ENCODE assay signal across 1 cellular context in the genomic region with DNA sequence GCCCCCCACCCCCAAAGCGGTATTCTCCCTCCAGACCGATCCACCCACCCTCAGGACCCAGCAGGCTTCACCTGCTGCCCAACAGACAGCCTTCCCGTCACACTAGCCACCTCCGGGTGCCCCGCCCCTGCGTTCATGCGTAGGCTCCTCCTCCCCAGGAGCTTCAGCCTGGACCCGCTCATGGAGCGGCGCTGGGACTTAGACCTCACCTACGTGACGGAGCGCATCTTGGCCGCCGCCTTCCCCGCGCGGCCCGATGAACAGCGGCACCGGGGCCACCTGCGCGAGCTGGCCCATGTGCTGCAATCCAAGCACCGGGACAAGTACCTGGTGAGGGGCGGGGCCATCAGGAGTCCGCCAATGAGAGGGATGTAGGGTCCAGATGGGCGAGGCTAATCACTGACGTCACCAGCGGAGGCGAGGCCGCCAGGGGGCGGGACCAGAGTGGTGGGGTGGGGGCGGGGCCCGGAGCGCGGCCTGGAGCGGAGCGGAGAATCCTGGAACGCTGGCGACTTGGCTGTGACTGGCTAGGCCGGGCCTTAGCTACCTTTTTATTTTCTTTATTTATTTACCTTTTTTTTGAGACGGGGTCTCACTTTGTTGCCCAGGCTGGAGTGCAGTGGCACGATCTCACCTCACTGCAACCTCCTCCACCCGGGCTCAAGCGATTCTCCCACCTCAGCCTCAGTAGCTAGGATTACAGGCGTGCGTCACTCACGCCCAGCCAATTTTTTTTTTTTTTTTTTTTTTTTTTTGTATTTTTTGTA.
TF ChIP-seq lines count a peak whose summit lies in the region.

No MANE protein-coding gene starts in this region.

TF ChIP-seq in K562, 482 proteins besides CTCF, POLR2A, EP300 and RAD21 (continued from another document and continues in another):
- TF ChIP-seq, protein P1, sequence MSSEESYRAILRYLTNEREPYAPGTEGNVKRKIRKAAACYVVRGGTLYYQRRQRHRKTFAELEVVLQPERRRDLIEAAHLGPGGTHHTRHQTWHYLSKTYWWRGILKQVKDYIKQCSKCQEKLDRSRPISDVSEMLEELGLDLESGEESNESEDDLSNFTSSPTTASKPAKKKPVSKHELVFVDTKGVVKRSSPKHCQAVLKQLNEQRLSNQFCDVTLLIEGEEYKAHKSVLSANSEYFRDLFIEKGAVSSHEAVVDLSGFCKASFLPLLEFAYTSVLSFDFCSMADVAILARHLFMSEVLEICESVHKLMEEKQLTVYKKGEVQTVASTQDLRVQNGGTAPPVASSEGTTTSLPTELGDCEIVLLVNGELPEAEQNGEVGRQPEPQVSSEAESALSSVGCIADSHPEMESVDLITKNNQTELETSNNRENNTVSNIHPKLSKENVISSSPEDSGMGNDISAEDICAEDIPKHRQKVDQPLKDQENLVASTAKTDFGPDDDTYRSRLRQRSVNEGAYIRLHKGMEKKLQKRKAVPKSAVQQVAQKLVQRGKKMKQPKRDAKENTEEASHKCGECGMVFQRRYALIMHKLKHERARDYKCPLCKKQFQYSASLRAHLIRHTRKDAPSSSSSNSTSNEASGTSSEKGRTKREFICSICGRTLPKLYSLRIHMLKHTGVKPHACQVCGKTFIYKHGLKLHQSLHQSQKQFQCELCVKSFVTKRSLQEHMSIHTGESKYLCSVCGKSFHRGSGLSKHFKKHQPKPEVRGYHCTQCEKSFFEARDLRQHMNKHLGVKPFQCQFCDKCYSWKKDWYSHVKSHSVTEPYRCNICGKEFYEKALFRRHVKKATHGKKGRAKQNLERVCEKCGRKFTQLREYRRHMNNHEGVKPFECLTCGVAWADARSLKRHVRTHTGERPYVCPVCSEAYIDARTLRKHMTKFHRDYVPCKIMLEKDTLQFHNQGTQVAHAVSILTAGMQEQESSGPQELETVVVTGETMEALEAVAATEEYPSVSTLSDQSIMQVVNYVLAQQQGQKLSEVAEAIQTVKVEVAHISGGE (CRISPR knock-in tag; IDR thresholded peaks at IDR 0.05): no peak
- TF ChIP-seq CXXC5 (CRISPR knock-in tag; IDR thresholded peaks at IDR 0.05) (peak; percentile 26; the same call in 1 of the 2 replicates), TAF1 (IDR thresholded peaks at IDR 0.05; ENCODE audit: control insufficient read depth, extremely low read depth, insufficient read depth, low read length, severe bottlenecking) (peak; percentile 37), CEBPG (CRISPR knock-in tag; IDR thresholded peaks at IDR 0.05) (no peak), CEBPG (tag; conservative IDR thresholded peaks at IDR 0.05 in 1 of 2, IDR thresholded peaks at IDR 0.05 in 1 of 2) (no peak), ZNF644 (tag; IDR thresholded peaks at IDR 0.05; ENCODE audit: low read depth) (no peak), STAG1 (CRISPR knock-in tag; IDR thresholded peaks at IDR 0.05; ENCODE audit: borderline replicate concordance) (no peak), ZNF212 (CRISPR knock-in tag; IDR thresholded peaks at IDR 0.05) (no peak), ZNF3 (CRISPR knock-in tag; IDR thresholded peaks at IDR 0.05) (no peak), TBL1XR1 (IDR thresholded peaks at IDR 0.05; ENCODE audit: low read length in 2 of 2) (no peak), NFE2L1 (tag; IDR thresholded peaks at IDR 0.05; ENCODE audit: borderline replicate concordance, low read depth) (no peak), PML (IDR thresholded peaks at IDR 0.05; ENCODE audit: low read length) (no peak), SNRNP70 (optimal IDR thresholded peaks at IDR 0.05; ENCODE audit: low read depth, low read length) (no peak), RBM25 (IDR thresholded peaks at IDR 0.05; ENCODE audit: low read depth, low read length, severe bottlenecking) (no peak), BMI1 (IDR thresholded peaks at IDR 0.05; ENCODE audit: low read length) (no peak), TBP (optimal IDR thresholded peaks at IDR 0.05; ENCODE audit: low read depth, low read length) (peak; percentile 43), ELF2 (CRISPR knock-in tag; IDR thresholded peaks at IDR 0.05) (no peak), DIDO1 (tag; IDR thresholded peaks at IDR 0.05; ENCODE audit: low read depth) (no peak), FOXP1 (CRISPR knock-in tag; IDR thresholded peaks at IDR 0.05) (no peak)
- TF ChIP-seq, protein P2, sequence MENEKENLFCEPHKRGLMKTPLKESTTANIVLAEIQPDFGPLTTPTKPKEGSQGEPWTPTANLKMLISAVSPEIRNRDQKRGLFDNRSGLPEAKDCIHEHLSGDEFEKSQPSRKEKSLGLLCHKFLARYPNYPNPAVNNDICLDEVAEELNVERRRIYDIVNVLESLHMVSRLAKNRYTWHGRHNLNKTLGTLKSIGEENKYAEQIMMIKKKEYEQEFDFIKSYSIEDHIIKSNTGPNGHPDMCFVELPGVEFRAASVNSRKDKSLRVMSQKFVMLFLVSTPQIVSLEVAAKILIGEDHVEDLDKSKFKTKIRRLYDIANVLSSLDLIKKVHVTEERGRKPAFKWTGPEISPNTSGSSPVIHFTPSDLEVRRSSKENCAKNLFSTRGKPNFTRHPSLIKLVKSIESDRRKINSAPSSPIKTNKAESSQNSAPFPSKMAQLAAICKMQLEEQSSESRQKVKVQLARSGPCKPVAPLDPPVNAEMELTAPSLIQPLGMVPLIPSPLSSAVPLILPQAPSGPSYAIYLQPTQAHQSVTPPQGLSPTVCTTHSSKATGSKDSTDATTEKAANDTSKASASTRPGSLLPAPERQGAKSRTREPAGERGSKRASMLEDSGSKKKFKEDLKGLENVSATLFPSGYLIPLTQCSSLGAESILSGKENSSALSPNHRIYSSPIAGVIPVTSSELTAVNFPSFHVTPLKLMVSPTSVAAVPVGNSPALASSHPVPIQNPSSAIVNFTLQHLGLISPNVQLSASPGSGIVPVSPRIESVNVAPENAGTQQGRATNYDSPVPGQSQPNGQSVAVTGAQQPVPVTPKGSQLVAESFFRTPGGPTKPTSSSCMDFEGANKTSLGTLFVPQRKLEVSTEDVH (IDR thresholded peaks at IDR 0.05; ENCODE audit: low read depth, partially characterized antibody): no peak
- TF ChIP-seq, protein P3, sequence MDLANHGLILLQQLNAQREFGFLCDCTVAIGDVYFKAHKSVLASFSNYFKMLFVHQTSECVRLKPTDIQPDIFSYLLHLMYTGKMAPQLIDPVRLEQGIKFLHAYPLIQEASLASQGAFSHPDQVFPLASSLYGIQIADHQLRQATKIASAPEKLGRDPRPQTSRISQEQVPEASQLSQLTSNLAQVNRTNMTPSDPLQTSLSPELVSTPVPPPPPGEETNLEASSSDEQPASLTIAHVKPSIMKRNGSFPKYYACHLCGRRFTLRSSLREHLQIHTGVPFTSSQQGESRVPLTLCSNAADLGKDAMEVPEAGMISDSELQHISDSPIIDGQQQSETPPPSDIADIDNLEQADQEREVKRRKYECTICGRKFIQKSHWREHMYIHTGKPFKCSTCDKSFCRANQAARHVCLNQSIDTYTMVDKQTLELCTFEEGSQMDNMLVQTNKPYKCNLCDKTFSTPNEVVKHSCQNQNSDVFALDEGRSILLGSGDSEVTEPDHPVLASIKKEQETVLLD (IDR thresholded peaks at IDR 0.05): no peak; the same call in 1 of the 2 replicates
- TF ChIP-seq, protein P4, sequence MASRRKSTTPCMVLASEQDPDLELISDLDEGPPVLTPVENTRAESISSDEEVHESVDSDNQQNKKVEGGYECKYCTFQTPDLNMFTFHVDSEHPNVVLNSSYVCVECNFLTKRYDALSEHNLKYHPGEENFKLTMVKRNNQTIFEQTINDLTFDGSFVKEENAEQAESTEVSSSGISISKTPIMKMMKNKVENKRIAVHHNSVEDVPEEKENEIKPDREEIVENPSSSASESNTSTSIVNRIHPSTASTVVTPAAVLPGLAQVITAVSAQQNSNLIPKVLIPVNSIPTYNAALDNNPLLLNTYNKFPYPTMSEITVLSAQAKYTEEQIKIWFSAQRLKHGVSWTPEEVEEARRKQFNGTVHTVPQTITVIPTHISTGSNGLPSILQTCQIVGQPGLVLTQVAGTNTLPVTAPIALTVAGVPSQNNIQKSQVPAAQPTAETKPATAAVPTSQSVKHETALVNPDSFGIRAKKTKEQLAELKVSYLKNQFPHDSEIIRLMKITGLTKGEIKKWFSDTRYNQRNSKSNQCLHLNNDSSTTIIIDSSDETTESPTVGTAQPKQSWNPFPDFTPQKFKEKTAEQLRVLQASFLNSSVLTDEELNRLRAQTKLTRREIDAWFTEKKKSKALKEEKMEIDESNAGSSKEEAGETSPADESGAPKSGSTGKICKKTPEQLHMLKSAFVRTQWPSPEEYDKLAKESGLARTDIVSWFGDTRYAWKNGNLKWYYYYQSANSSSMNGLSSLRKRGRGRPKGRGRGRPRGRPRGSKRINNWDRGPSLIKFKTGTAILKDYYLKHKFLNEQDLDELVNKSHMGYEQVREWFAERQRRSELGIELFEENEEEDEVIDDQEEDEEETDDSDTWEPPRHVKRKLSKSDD (conservative IDR thresholded peaks at IDR 0.05; ENCODE audit: low read length): no peak
- TF ChIP-seq, protein P5, sequence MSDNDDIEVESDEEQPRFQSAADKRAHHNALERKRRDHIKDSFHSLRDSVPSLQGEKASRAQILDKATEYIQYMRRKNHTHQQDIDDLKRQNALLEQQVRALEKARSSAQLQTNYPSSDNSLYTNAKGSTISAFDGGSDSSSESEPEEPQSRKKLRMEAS (CRISPR knock-in tag; IDR thresholded peaks at IDR 0.05): peak; percentile 73
- TF ChIP-seq, protein P6, sequence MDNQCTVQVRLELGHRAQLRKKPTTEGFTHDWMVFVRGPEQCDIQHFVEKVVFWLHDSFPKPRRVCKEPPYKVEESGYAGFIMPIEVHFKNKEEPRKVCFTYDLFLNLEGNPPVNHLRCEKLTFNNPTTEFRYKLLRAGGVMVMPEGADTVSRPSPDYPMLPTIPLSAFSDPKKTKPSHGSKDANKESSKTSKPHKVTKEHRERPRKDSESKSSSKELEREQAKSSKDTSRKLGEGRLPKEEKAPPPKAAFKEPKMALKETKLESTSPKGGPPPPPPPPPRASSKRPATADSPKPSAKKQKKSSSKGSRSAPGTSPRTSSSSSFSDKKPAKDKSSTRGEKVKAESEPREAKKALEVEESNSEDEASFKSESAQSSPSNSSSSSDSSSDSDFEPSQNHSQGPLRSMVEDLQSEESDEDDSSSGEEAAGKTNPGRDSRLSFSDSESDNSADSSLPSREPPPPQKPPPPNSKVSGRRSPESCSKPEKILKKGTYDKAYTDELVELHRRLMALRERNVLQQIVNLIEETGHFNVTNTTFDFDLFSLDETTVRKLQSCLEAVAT (IDR thresholded peaks at IDR 0.05): peak in 1 of 2 experiments; percentile 78; a peak in 1 of 4 replicates
- TF ChIP-seq, protein P7, sequence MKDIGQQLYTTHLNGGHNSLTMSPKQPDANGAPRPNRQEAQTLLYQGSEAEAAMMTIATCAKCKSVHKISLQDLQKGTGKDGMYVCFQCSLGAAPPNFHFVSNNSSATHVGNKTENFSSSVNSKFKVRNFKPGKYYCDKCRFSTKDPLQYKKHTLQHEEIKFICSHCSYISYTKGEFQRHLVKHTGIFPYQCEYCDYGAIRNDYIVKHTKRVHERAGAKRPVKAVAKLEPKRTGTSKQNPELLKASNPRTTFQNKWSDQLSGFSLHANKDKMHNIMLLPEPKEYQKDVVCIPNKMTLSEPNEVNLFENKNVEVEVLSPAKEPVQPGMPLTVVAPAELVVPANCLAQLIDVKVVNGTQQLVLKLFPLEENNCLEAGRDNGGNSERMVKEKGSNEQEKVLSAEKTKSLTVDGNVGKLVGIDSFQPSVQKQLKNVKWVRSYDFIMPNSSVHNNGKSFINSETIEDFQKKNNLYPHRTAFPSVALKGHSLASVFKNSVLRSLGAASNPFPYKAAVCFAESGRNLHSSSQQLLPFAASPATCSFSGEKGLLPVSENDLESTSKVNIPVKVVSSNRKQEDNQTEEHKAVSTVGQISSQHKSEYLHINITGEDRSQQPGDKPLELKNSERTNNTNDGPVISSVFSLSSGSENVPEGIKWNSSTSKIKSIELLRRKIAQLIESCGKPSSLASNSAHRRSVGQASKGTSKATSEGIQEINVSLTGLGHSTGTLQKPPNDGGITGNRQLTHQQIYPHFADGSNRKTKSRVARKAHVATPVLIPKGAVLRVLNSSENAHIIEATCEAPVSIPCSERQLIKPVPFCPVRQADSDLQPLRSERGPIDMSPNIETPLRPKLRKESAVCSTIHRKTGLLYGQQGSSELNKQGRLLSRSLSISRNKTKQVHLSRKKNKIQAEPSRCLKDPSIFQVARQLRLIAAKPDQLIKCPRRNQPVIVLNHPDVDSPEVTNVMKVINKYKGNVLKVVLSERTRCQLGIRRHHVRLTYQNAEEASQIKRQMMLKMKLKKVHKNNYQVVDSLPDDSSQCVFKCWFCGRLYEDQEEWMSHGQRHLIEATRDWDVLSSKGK (CRISPR knock-in tag; IDR thresholded peaks at IDR 0.05): no peak
- TF ChIP-seq, protein P8, sequence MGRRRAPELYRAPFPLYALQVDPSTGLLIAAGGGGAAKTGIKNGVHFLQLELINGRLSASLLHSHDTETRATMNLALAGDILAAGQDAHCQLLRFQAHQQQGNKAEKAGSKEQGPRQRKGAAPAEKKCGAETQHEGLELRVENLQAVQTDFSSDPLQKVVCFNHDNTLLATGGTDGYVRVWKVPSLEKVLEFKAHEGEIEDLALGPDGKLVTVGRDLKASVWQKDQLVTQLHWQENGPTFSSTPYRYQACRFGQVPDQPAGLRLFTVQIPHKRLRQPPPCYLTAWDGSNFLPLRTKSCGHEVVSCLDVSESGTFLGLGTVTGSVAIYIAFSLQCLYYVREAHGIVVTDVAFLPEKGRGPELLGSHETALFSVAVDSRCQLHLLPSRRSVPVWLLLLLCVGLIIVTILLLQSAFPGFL (CRISPR knock-in tag; IDR thresholded peaks at IDR 0.05): no peak
- TF ChIP-seq, protein P9, sequence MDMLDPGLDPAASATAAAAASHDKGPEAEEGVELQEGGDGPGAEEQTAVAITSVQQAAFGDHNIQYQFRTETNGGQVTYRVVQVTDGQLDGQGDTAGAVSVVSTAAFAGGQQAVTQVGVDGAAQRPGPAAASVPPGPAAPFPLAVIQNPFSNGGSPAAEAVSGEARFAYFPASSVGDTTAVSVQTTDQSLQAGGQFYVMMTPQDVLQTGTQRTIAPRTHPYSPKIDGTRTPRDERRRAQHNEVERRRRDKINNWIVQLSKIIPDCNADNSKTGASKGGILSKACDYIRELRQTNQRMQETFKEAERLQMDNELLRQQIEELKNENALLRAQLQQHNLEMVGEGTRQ (CRISPR knock-in tag; IDR thresholded peaks at IDR 0.05): no peak
